Comparison of ENCODE assay signal across 8 cellular contexts in genomic region chr1:34681481-34682451, GRCh38.
DNase-seq lines count a peak whose midpoint lies in the region; ATAC-seq and TF ChIP-seq lines count a peak whose summit lies in the region.

No MANE protein-coding gene starts in this region.

- no peak overlapping the region for H3K4me3 Mint-ChIP-seq in activated CD8-positive, alpha-beta memory T cell treated with anti-CD3 and anti-CD28 coated beads, Interleukin-2, amount 10 ng/mL, durations not matched to agents 7 days and 5 days

- intact Hi-C loops in posterior cingulate gyrus (cut with DNase I): no loop called here

- peaks cover 25% of the 10 kb centered on the region for H3K27me3 Mint-ChIP-seq in activated CD8-positive, alpha-beta memory T cell treated with anti-CD3 and anti-CD28 coated beads, Interleukin-2, amount 10 ng/mL, durations not matched to agents 7 days and 5 days

- no peaks in the 10 kb centered on the region for H3K36me3 Mint-ChIP-seq in activated CD8-positive, alpha-beta memory T cell treated with anti-CD3 and anti-CD28 coated beads, Interleukin-2, amount 10 ng/mL, durations not matched to agents 7 days and 5 days

- ATAC-seq in activated CD8-positive, alpha-beta memory T cell treated with anti-CD3 and anti-CD28 coated beads, Interleukin-2, amount 10 ng/mL, durations not matched to agents 7 days and 5 days: no peak
- ATAC-seq in HG03521 (IDR thresholded peaks at IDR 0.05; ENCODE audit: unreplicated experiment) (no peak), HG03378 (IDR thresholded peaks at IDR 0.05; ENCODE audit: unreplicated experiment) (no peak)

- no peaks in the 10 kb centered on the region for H3K9me3 Mint-ChIP-seq in activated CD8-positive, alpha-beta memory T cell treated with anti-CD3 and anti-CD28 coated beads, Interleukin-2, amount 10 ng/mL, durations not matched to agents 7 days and 5 days (ENCODE audit: low read depth)

- CTCF ChIA-PET in activated CD8-positive, alpha-beta memory T cell treated with anti-CD3 and anti-CD28 coated beads, Interleukin-2, amount 10 ng/mL, durations not matched to agents 7 days and 5 days (lab: Charles Lee): interaction anchor here (1.5 kb wide), 1 partner anchor 61 kb away, joined by 3 read pairs; no protein-coding TSS in a partner anchor

- DNase-seq in AG09319 (ENCODE audit: extremely low read depth, low read depth): peak; percentile 7
- DNase-seq in NCI-H2196 (lab: John Stamatoyannopoulos, UW; ENCODE audit: unreplicated experiment): peak; percentile 66
- DNase-seq in activated CD8-positive, alpha-beta memory T cell treated with anti-CD3 and anti-CD28 coated beads, Interleukin-2, amount 10 ng/mL, durations not matched to agents 7 days and 5 days: peak; percentile 61
- DNase-seq in foreskin fibroblast: peak; percentile 9 to 44
- DNase-seq in posterior cingulate gyrus: peak in 7 of 10 donors; percentile 9 to 67 (median 33)

- TF ChIP-seq CTCF in AG09319 (IDR thresholded peaks at IDR 0.05; ENCODE audit: low read depth, low read length) (peak; percentile 87), GM12873 (IDR thresholded peaks at IDR 0.05; ENCODE audit: insufficient read depth, low read depth, low read length, missing control alignments) (peak; percentile 91), foreskin fibroblast (IDR thresholded peaks at IDR 0.05; ENCODE audit: low read depth, low read length) (peak; percentile 73)

- no peak overlapping the region for H3K27ac Mint-ChIP-seq in activated CD8-positive, alpha-beta memory T cell treated with anti-CD3 and anti-CD28 coated beads, Interleukin-2, amount 10 ng/mL, durations not matched to agents 7 days and 5 days

- peaks cover 11% of the 10 kb centered on the region for H3K4me1 Mint-ChIP-seq in activated CD8-positive, alpha-beta memory T cell treated with anti-CD3 and anti-CD28 coated beads, Interleukin-2, amount 10 ng/mL, durations not matched to agents 7 days and 5 days

- H3K4me3 ChIP-seq in foreskin fibroblast (ENCODE audit: low read depth in 1 of 2, low read length in 2 of 2): no peak overlapping the region

Comparison
In these comparisons a context has a peak if more than half of its experiments do, and no peak if none do; other contexts are left out.
1. DNase-seq: peak in every context shown above with its lines; median percentile 66 in NCI-H2196; 61 in activated CD8-positive, alpha-beta memory T cell treated with anti-CD3 and anti-CD28 coated beads, Interleukin-2, amount 10 ng/mL, durations not matched to agents 7 days and 5 days; 33 in posterior cingulate gyrus; 26 in foreskin fibroblast; 7 in AG09319.